28 cellular contexts compared by ENCODE assay signal in the genomic region with DNA sequence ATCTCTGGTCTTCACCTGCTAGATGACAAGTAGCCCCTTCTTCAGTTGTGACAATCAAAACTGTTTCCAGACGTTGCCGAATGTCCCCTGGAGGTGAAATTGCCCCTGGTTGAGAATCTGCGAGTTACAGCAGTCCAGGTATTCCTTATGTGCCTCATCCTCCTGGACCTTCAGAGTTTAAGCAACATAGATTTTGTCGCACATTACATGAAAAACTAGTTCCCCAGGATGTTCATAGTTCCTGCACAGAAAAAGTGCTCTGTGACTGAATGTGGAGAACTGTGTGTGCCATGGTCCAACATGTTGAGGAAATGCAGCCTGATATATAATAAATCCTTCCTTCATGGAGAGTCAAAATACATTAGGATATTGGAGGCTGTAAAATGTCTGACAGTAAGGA. TPM values are rescaled to one million over a fixed set of nuclear protein-coding genes. Genes with fewer than 3 reads are reported as not detected.
A peak's percentile ranks its signal among the peaks of the same experiment; 100 is the strongest.
DNase-seq lines count a peak whose midpoint lies in the region; TF ChIP-seq lines count a peak whose summit lies in the region.
"Had no signal": no experiment of that assay in that cellular context is flagged by ENCODE, and none has a peak within 500 bp of the region (broad histone marks: within the 10 kb centered on the region; RNA-seq: fewer than 3 reads in every experiment).

No MANE protein-coding gene starts in this region.

- H2BK15ac ChIP-seq in neuronal stem cell (ENCODE audit: low read length): no peak overlapping the region

- peak overlapping the region; percentile 50 for H3K27ac Mint-ChIP-seq in type B pancreatic cell
- H3K27ac Mint-ChIP-seq: IgD-negative memory B cell had no signal

- peaks cover 27% of the 10 kb centered on the region for H3K4me1 Mint-ChIP-seq in type B pancreatic cell (ENCODE audit: unreplicated experiment)
- H3K4me1 Mint-ChIP-seq: IgD-negative memory B cell had no signal

- TF ChIP-seq POLR2A in esophagus muscularis mucosa (IDR thresholded peaks at IDR 0.05; ENCODE audit: low read depth): no peak
- no peak for TF ChIP-seq POLR2A in adrenal gland (IDR thresholded peaks at IDR 0.05)

- no peak overlapping the region for H2AFZ ChIP-seq in neuronal stem cell (ENCODE audit: low read length)

- H2BK5ac ChIP-seq in neuronal stem cell (ENCODE audit: low read length): no peak overlapping the region

- TF ChIP-seq CTCF in VCaP (conservative IDR thresholded peaks at IDR 0.05) (no peak), esophagus muscularis mucosa (IDR thresholded peaks at IDR 0.05) (no peak), type B pancreatic cell (conservative IDR thresholded peaks at IDR 0.05) (no peak), adrenal gland (IDR thresholded peaks at IDR 0.05) (no peak)

- no peak overlapping the region for H2BK120ac ChIP-seq in neuronal stem cell (ENCODE audit: low read depth, low read length)

- H2BK12ac ChIP-seq in neuronal stem cell (ENCODE audit: low read length): no peak overlapping the region

- H3K27me3 ChIP-seq in esophagus muscularis mucosa (no peaks in the 10 kb centered on the region), skeletal muscle tissue (ENCODE audit: control insufficient read depth in 3 of 3, insufficient read depth in 3 of 3, low read length in 3 of 3) (peaks cover 0 to 11% (median 0%) of the 10 kb centered on the region in 3 donors), adrenal gland (no peaks in the 10 kb centered on the region), neuronal stem cell (ENCODE audit: control insufficient read depth in 3 of 3, insufficient read depth in 3 of 3, low read depth in 1 of 3, low read length in 3 of 3) (no peaks in the 10 kb centered on the region)
- H3K27me3 ChIP-seq: BLaER1 treated with 17β-estradiol and CSF1 and Interleukin-3, amounts not matched to agents 10 nM and 100 nM had no signal

- no peaks in the 10 kb centered on the region for H3K27me3 Mint-ChIP-seq in type B pancreatic cell

- no peak overlapping the region for H3K14ac ChIP-seq in neuronal stem cell (ENCODE audit: low read length)

- peaks cover 5% of the 10 kb centered on the region for H3K36me3 Mint-ChIP-seq in type B pancreatic cell
- H3K36me3 Mint-ChIP-seq: IgD-negative memory B cell had no signal

- no peak for TF ChIP-seq EP300 in esophagus muscularis mucosa (IDR thresholded peaks at IDR 0.05)

- intact Hi-C loops in esophagus muscularis mucosa (cut with DNase I): no loop called here
- intact Hi-C loops in adrenal gland (cut with DNase I): no loop called here

- no peak overlapping the region for H2AK5ac ChIP-seq in neuronal stem cell (ENCODE audit: low read depth, low read length)

- no peak overlapping the region for H3K23ac ChIP-seq in neuronal stem cell (ENCODE audit: low read depth, low read length, poor library complexity)

- H3K4ac ChIP-seq in neuronal stem cell (ENCODE audit: low read length): no peak overlapping the region

- H3K4me1 ChIP-seq in esophagus muscularis mucosa: peaks cover 11 to 33% (median 25%) of the 10 kb centered on the region in 4 donors
- peaks cover 0 to 4% (median 0%) of the 10 kb centered on the region in 3 donors for H3K4me1 ChIP-seq in skeletal muscle tissue (ENCODE audit: control insufficient read depth in 3 of 3, insufficient read depth in 3 of 3, low read length in 3 of 3)
- H3K4me1 ChIP-seq in adrenal gland (replicated peaks in 1 of 2): no peaks in the 10 kb centered on the region
- peaks cover 0 to 2% of the 10 kb centered on the region in 2 donors for H3K4me1 ChIP-seq in neuronal stem cell (ENCODE audit: control insufficient read depth in 2 of 2, insufficient read depth in 1 of 2, low read depth in 1 of 2, low read length in 2 of 2)
- H3K4me1 ChIP-seq: A549; BLaER1 treated with 17β-estradiol and CSF1 and Interleukin-3, amounts not matched to agents 10 nM and 100 nM had no signal

- no peak overlapping the region for H3K4me2 ChIP-seq in neuronal stem cell (ENCODE audit: insufficient read depth, low read length, poor library complexity, severe bottlenecking)
- H3K4me2 ChIP-seq: A549; BLaER1 treated with 17β-estradiol and CSF1 and Interleukin-3, amounts not matched to agents 10 nM and 100 nM; KMS-11 had no signal

- H3K18ac ChIP-seq in neuronal stem cell (ENCODE audit: low read length): no peak overlapping the region

- H3K27ac ChIP-seq in VCaP (peak overlapping the region; percentile 70; the same call in 1 of the 2 replicates), esophagus muscularis mucosa (replicated peaks in 1 of 4) (peak overlapping the region in 3 of 4 donors; percentile 43 to 61 (median 56)), skeletal muscle tissue (ENCODE audit: low read depth, low read length) (peak overlapping the region; percentile 6), adrenal gland (no peak overlapping the region), neuronal stem cell (replicated peaks; ENCODE audit: low read length) (no peak overlapping the region)
- H3K27ac ChIP-seq: A549; BLaER1 treated with 17β-estradiol and CSF1 and Interleukin-3, amounts not matched to agents 10 nM and 100 nM; KMS-11; SK-N-MC had no signal

- H3K9me3 ChIP-seq in esophagus muscularis mucosa: no peaks in the 10 kb centered on the region
- H3K9me3 ChIP-seq in skeletal muscle tissue (ENCODE audit: control insufficient read depth in 3 of 3, low read length in 3 of 3): no peaks in the 10 kb centered on the region
- H3K9me3 ChIP-seq in adrenal gland (replicated peaks in 1 of 3): no peaks in the 10 kb centered on the region
- no peaks in the 10 kb centered on the region for H3K9me3 ChIP-seq in neuronal stem cell (replicated peaks in 1 of 2; ENCODE audit: control insufficient read depth in 2 of 2, insufficient read depth in 1 of 2, low read depth in 1 of 2, low read length in 2 of 2)
- H3K9me3 ChIP-seq: A549; BLaER1 treated with 17β-estradiol and CSF1 and Interleukin-3, amounts not matched to agents 10 nM and 100 nM; HAP-1 had no signal

- H3K9ac ChIP-seq in skeletal muscle tissue (ENCODE audit: low read depth in 1 of 3, low read length in 3 of 3) (no peak overlapping the region), neuronal stem cell (ENCODE audit: low read depth, low read length, poor library complexity) (no peak overlapping the region)
- H3K9ac ChIP-seq: BLaER1 treated with 17β-estradiol and CSF1 and Interleukin-3, amounts not matched to agents 10 nM and 100 nM; KMS-11 had no signal

- no peak for DNase-seq in esophagus muscularis mucosa (ENCODE audit: extremely low spot score)
- no peak for DNase-seq in type B pancreatic cell (ENCODE audit: extremely low spot score, unreplicated experiment)
- no peak for DNase-seq in adrenal gland
- no peak for DNase-seq in NCI-H1417 (lab: John Stamatoyannopoulos, UW)
- no peak for DNase-seq in neuronal stem cell (ENCODE audit: low spot score)
- DNase-seq: AML-193; CD4-positive, alpha-beta memory T cell; COR-L47; EL; GF-D8; GOT3; NCI-H1048; NCI-H1417 treated with DMSO at 0.1 percent for 48 hours; NCI-H1694 treated with DMSO at 0.1 percent for 48 hours; NCI-H2081; NCI-H2171; NCI-H226; NCI-H510A; NCI-H69; SHP77 treated with DMSO at 0.1 percent for 48 hours had no signal

- H3K4me3 ChIP-seq in esophagus muscularis mucosa (no peak overlapping the region), skeletal muscle tissue (ENCODE audit: low read length in 3 of 3) (no peak overlapping the region), adrenal gland (no peak overlapping the region), neuronal stem cell (ENCODE audit: low read length in 2 of 2) (no peak overlapping the region)
- H3K4me3 ChIP-seq: A549; BLaER1 treated with 17β-estradiol and CSF1 and Interleukin-3, amounts not matched to agents 10 nM and 100 nM; HAP-1; SK-N-MC had no signal

- WGBS in esophagus muscularis mucosa: 94% methylated on average over 3 of the region's 4 CpGs
- WGBS in adrenal gland, 4 donors: 65 to 89% (median 78%) methylated on average over 3 to 4 of the region's 4 CpGs
- WGBS in neuronal stem cell (ENCODE audit: extremely low coverage in 2 of 2, insufficient read length in 2 of 2, insufficient replicate concordance in 1 of 2), 2 donors: no CpG with 5 or more reads among the region's 4 CpGs

- H4K91ac ChIP-seq in neuronal stem cell (ENCODE audit: low read depth, low read length, poor library complexity): no peak overlapping the region

- no peak overlapping the region for H4K8ac ChIP-seq in neuronal stem cell (ENCODE audit: low read depth, low read length)

- no peaks in the 10 kb centered on the region for H3K79me1 ChIP-seq in neuronal stem cell (ENCODE audit: low read depth, low read length)

- H3K36me3 ChIP-seq in esophagus muscularis mucosa: peaks cover 0 to 9% (median 3%) of the 10 kb centered on the region in 4 donors
- no peaks in the 10 kb centered on the region for H3K36me3 ChIP-seq in skeletal muscle tissue (ENCODE audit: control insufficient read depth in 3 of 3, insufficient read depth in 3 of 3, low read length in 3 of 3)
- H3K36me3 ChIP-seq in adrenal gland (replicated peaks in 1 of 2): no peaks in the 10 kb centered on the region
- peaks cover 0 to 12% of the 10 kb centered on the region in 2 donors for H3K36me3 ChIP-seq in neuronal stem cell (replicated peaks in 1 of 2; ENCODE audit: control insufficient read depth in 2 of 2, insufficient read depth in 2 of 2, low read length in 2 of 2)
- H3K36me3 ChIP-seq: HAP-1 had no signal

- H3K4me3 Mint-ChIP-seq in type B pancreatic cell: peak overlapping the region; percentile 20
- H3K4me3 Mint-ChIP-seq: CD4-positive, alpha-beta memory T cell; IgD-negative memory B cell had no signal

- H3K9me3 Mint-ChIP-seq in type B pancreatic cell: peaks cover 6% of the 10 kb centered on the region
- H3K9me3 Mint-ChIP-seq: CD4-positive, alpha-beta memory T cell; IgD-negative memory B cell had no signal

RNA-seq across cellular contexts. Expression of a gene that starts 20.3 kb away (rescaled TPM):
- total RNA-seq in esophagus muscularis mucosa (1 to 10 TPM; 1.8 to 2.3 (median 2.1) TPM), skeletal muscle tissue (2.1 TPM), type B pancreatic cell (ENCODE audit: low replicate concordance) (2.1 and 4.5 TPM in 2 replicates), adrenal gland (1 to 10 TPM in 3 of 8 donors, under 1 TPM in 5; 0.42 to 1.8 (median 0.77) TPM)
- polyA plus RNA-seq in adrenal gland: 1 to 10 TPM in 2 of 3 donors, under 1 TPM in 1; 0.40 to 1.4 (median 1.0) TPM
- 0.78 TPM for polyA plus RNA-seq in neuronal stem cell (2013, experiment 1 of 2)
- 0.71 TPM for polyA plus RNA-seq in neuronal stem cell (2013, experiment 2 of 2)
- polyA plus RNA-seq: CD4-positive, alpha-beta memory T cell; IgD-negative memory B cell had no signal

Comparison
In these comparisons a context has a peak if more than half of its experiments do, and no peak if none do; other contexts are left out.
1. H3K27ac ChIP-seq: peak in VCaP (single experiment), esophagus muscularis mucosa (3 of 4) and skeletal muscle tissue (single experiment); none in adrenal gland (0 of 5) and neuronal stem cell (single experiment).